Comparison of ENCODE assay signal across 9 cellular contexts in the genomic region with DNA sequence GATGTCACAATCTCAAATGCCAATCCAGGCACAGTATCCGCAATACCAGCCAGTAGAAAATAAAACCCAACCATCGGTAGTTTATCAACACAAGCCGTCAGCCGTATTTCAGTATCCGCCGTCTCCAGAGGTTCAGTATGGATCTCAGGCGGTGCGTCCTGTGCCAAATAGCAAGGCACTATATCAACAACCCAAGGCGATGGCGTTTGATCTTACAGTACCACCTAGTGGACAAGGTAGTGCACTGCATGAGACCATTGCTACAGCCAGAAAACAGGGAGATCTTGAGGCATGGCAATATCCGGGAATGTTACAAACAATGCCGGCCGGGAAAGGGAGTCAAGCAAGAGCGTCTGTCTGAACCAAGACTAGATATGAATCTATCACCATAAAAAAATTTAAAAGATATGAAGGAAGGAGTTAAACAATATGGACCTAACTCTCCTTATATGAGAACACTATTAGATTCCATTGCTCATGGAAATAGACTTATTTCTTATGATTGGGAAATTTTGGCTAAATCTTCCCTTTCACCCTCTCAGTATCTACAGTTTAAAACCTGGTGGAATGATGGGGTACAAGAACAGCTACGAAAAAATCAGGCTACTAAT. TPM values are rescaled to one million over a fixed set of nuclear protein-coding genes. Genes with fewer than 3 reads are reported as not detected.
DNase-seq lines count a peak whose midpoint lies in the region; ATAC-seq and TF ChIP-seq lines count a peak whose summit lies in the region.
"Not testable (repeated sequence)": the region's sequence is repeated elsewhere in the genome, so short reads cannot be mapped to it uniquely, and the experiment has no call there.
"Had no signal": no experiment of that assay in that cellular context is flagged by ENCODE, and none has a peak within 500 bp of the region (broad histone marks: within the 10 kb centered on the region; RNA-seq: fewer than 3 reads in every experiment).

No MANE protein-coding gene starts in this region.

- not testable (repeated sequence) for TF ChIP-seq POLR2A in gastroesophageal sphincter (IDR thresholded peaks at IDR 0.05)

- WGBS in gastroesophageal sphincter (ENCODE audit: low coverage in 1 of 2), 2 donors: 2 to 6% methylated on average over 11 to 15 of the region's 15 CpGs

- peak overlapping the region in 3 of 10 donors; percentile 22 to 29 (median 24) for H3K4me3 Mint-ChIP-seq in naive thymus-derived CD4-positive, alpha-beta T cell

- not testable (repeated sequence) for H3K36me3 Mint-ChIP-seq in naive thymus-derived CD4-positive, alpha-beta T cell

- not testable (repeated sequence) for TF ChIP-seq EP300 in gastroesophageal sphincter (IDR thresholded peaks at IDR 0.05)

- peaks cover 0 to 12% (median 5%) of the 10 kb centered on the region in 7 donors for H3K4me1 Mint-ChIP-seq in naive thymus-derived CD4-positive, alpha-beta T cell

- H3K36me3 ChIP-seq in gastroesophageal sphincter; naive thymus-derived CD4-positive, alpha-beta T cell (ENCODE audit: control insufficient read depth in 2 of 3, insufficient read depth in 3 of 3, low read length in 3 of 3): not testable (repeated sequence)

- not testable (repeated sequence) for H3K27ac ChIP-seq in VCaP; gastroesophageal sphincter; naive thymus-derived CD4-positive, alpha-beta T cell (ENCODE audit: low read depth, low read length)

- H3K9me3 Mint-ChIP-seq in naive thymus-derived CD4-positive, alpha-beta T cell: not testable (repeated sequence)

- H3K4me1 ChIP-seq in gastroesophageal sphincter; naive thymus-derived CD4-positive, alpha-beta T cell (ENCODE audit: control insufficient read depth in 2 of 2, insufficient read depth in 2 of 2, low read length in 2 of 2): not testable (repeated sequence)

- peaks cover 55% of the 10 kb centered on the region for H3K27me3 ChIP-seq in gastroesophageal sphincter
- H3K27me3 ChIP-seq in naive thymus-derived CD4-positive, alpha-beta T cell (ENCODE audit: control insufficient read depth in 2 of 2, insufficient read depth in 2 of 2, low read length in 2 of 2): not testable (repeated sequence)

- CTCF ChIA-PET in naive thymus-derived CD4-positive, alpha-beta T cell (lab: Charles Lee): not testable (repeated sequence)

- not testable (repeated sequence) for H3K9me3 ChIP-seq in gastroesophageal sphincter; naive thymus-derived CD4-positive, alpha-beta T cell (ENCODE audit: control insufficient read depth in 2 of 3, low read length in 3 of 3)

- DNase-seq in Ammon's horn (ENCODE audit: low spot score) (peak; percentile 71), NCI-H2171 (lab: John Stamatoyannopoulos, UW) (peak; percentile 5), amygdala (lab: John Stamatoyannopoulos, UW) (peak in 33 of 56 donors; percentile 3 to 84 (median 32))
- not testable (repeated sequence) for DNase-seq in GM20000 (ENCODE audit: low spot score)
- peak in 6 of 9 donors; percentile 4 to 47 (median 29) for DNase-seq in naive thymus-derived CD4-positive, alpha-beta T cell
- peak; percentile 3 to 13 for DNase-seq in stimulated activated CD4-positive, alpha-beta T cell treated with anti-CD3 and anti-CD28 coated beads, Interleukin-4, amount 100 ng/mL, for 4 hours

- H3K27ac Mint-ChIP-seq in naive thymus-derived CD4-positive, alpha-beta T cell: not testable (repeated sequence)

- TF ChIP-seq CTCF in GM20000 (IDR thresholded peaks at IDR 0.05; ENCODE audit: extremely low read depth, missing control alignments): peak; percentile 39
- TF ChIP-seq CTCF in VCaP (conservative IDR thresholded peaks at IDR 0.05): peak; percentile 78
- TF ChIP-seq CTCF in gastroesophageal sphincter (IDR thresholded peaks at IDR 0.05): peak; percentile 46 to 89 (median 70)

- intact Hi-C loops in naive thymus-derived CD4-positive, alpha-beta T cell (cut with micrococcal nuclease): loop anchor here (1.0 to 5.0 kb wide), 2 partner anchors 121 to 123 kb away; no protein-coding TSS in a partner anchor

- POLR2A ChIA-PET in naive thymus-derived CD4-positive, alpha-beta T cell (lab: Charles Lee): not testable (repeated sequence)

- not testable (repeated sequence) for H3K4me3 ChIP-seq in gastroesophageal sphincter; naive thymus-derived CD4-positive, alpha-beta T cell (ENCODE audit: low read length)

- not testable (repeated sequence) for ATAC-seq in gastroesophageal sphincter; naive thymus-derived CD4-positive, alpha-beta T cell

- peaks cover 0 to 26% (median 20%) of the 10 kb centered on the region in 5 donors for H3K27me3 Mint-ChIP-seq in naive thymus-derived CD4-positive, alpha-beta T cell

RNA-seq across cellular contexts. Expression of a gene that starts 46.6 kb away (rescaled TPM):
- not detected for total RNA-seq in gastroesophageal sphincter
- total RNA-seq in naive thymus-derived CD4-positive, alpha-beta T cell: not detected
- polyA plus RNA-seq in naive thymus-derived CD4-positive, alpha-beta T cell: not detected
- polyA plus RNA-seq: esophagus had no signal
